ENCODE assay signal across 15 cellular contexts in genomic region chr15:64746921-64747320, GRCh38. TPM values are rescaled to one million over a fixed set of nuclear protein-coding genes. Genes with fewer than 3 reads are reported as not detected.
"Had no signal": no experiment of that assay in that cellular context is flagged by ENCODE, and none has a peak within 500 bp of the region (broad histone marks: within the 10 kb centered on the region; RNA-seq: fewer than 3 reads in every experiment).

No MANE protein-coding gene starts in this region.

- H3K27ac Mint-ChIP-seq: activated CD4-positive, alpha-beta memory T cell treated with anti-CD3 and anti-CD28 coated beads for 36 hours; activated CD4-positive, alpha-beta T cell treated with anti-CD3 and anti-CD28 coated beads for 36 hours; activated T-cell treated with anti-CD3 and anti-CD28 coated beads, Interleukin-2, amount 50 U/mL, for 24 hours; nephron; T-cell had no signal

- DNase-seq: activated CD4-positive, alpha-beta memory T cell treated with anti-CD3 and anti-CD28 coated beads for 36 hours; activated CD4-positive, alpha-beta T cell treated with anti-CD3 and anti-CD28 coated beads for 36 hours; activated effector memory CD4-positive, alpha-beta T cell treated with Interleukin-2 at 50 U/mL for 16 hours; activated naive CD4-positive, alpha-beta T cell treated with anti-CD3 and anti-CD28 coated beads, Interleukin-2, amount 50 U/mL, for 16 hours; activated T-cell treated with anti-CD3 and anti-CD28 coated beads, Interleukin-2, amount 50 U/mL, for 24 hours; kidney glomerular epithelial cell; mesendoderm; nucleus accumbens; SK-N-SH; stimulated activated CD4-positive, alpha-beta T cell treated with anti-CD3 and anti-CD28 coated beads, Interleukin-1b, Interleukin-23, amount 100 ng/mL, for 48 hours; T-cell; T1000; trophoblast cell had no signal

- H3K4me3 Mint-ChIP-seq: activated CD4-positive, alpha-beta memory T cell treated with anti-CD3 and anti-CD28 coated beads for 36 hours; activated CD4-positive, alpha-beta T cell treated with anti-CD3 and anti-CD28 coated beads for 36 hours; activated T-cell treated with anti-CD3 and anti-CD28 coated beads, Interleukin-2, amount 50 U/mL, for 24 hours; nephron; T-cell had no signal

- H3K4me1 Mint-ChIP-seq: activated CD4-positive, alpha-beta T cell treated with anti-CD3 and anti-CD28 coated beads for 36 hours; T-cell had no signal

- H3K9me3 Mint-ChIP-seq: activated CD4-positive, alpha-beta memory T cell treated with anti-CD3 and anti-CD28 coated beads for 36 hours; activated T-cell treated with anti-CD3 and anti-CD28 coated beads, Interleukin-2, amount 50 U/mL, for 24 hours; nephron; T-cell had no signal

- H3K9me3 ChIP-seq: SK-N-SH had no signal

- H3K27ac ChIP-seq: VCaP had no signal

- H3K36me3 Mint-ChIP-seq: activated CD4-positive, alpha-beta memory T cell treated with anti-CD3 and anti-CD28 coated beads for 36 hours; T-cell had no signal

- ATAC-seq: activated CD4-positive, alpha-beta T cell treated with anti-CD3 and anti-CD28 coated beads for 36 hours; T-cell had no signal

RNA-seq across cellular contexts. Expression of gene RBPMS2, which starts 28.5 kb away (rescaled TPM):
- total RNA-seq: activated CD4-positive, alpha-beta T cell treated with anti-CD3 and anti-CD28 coated beads for 36 hours had no signal
